In genomic region chr2:40315684-40316083, GRCh38 we compare ENCODE assay signal across 15 cellular contexts.
DNase-seq lines count a peak whose midpoint lies in the region; ATAC-seq, FAIRE-seq and TF ChIP-seq lines count a peak whose summit lies in the region.
"Had no signal": no experiment of that assay in that cellular context is flagged by ENCODE, and none has a peak within 500 bp of the region (broad histone marks: within the 10 kb centered on the region; RNA-seq: fewer than 3 reads in every experiment).

No MANE protein-coding gene starts in this region.

- peak; percentile 52 for FAIRE-seq in GM19239 (lab: Jason Lieb, UNC)

- no peak for ATAC-seq in GM18907 (IDR thresholded peaks at IDR 0.05; ENCODE audit: unreplicated experiment)
- no peak for ATAC-seq in GM21619 (IDR thresholded peaks at IDR 0.05; ENCODE audit: unreplicated experiment)
- ATAC-seq: T-cell had no signal

- DNase-seq in GM19239 (ENCODE audit: insufficient read length, low spot score), result no peak
- peak; percentile 33 for DNase-seq in NCI-H226
- DNase-seq in epithelial cell of prostate (ENCODE audit: low read depth, low spot score), result peak; percentile 8
- peak; percentile 61 for DNase-seq in retinal pigment epithelial cell (ENCODE audit: low read depth)
- DNase-seq in activated CD4-positive, CD25-positive, alpha-beta regulatory T cell treated with anti-CD3 and anti-CD28 coated beads, Interleukin-2, amount 50 U/mL, for 72 hours, result no peak
- DNase-seq: activated CD4-positive, alpha-beta T cell treated with anti-CD3 and anti-CD28 coated beads for 1 hour; activated T-cell treated with anti-CD3 and anti-CD28 coated beads, Interleukin-2, amount 50 U/mL, for 1 hour; anterior cingulate cortex; CD8-positive, alpha-beta memory T cell; effector memory CD4-positive, alpha-beta T cell; Karpas-422; OCI-M1; T-cell had no signal

- no peak overlapping the region for H3K4me3 ChIP-seq in retinal pigment epithelial cell (ENCODE audit: low read length)

- no peak overlapping the region for H3K27ac ChIP-seq in epithelial cell of prostate

- TF ChIP-seq CTCF in retinal pigment epithelial cell (conservative IDR thresholded peaks at IDR 0.05; ENCODE audit: low read depth, low read length), result no peak

Comparison
In these comparisons a context has a peak if more than half of its experiments do, and no peak if none do; other contexts are left out.
1. DNase-seq: peak in NCI-H226 (single experiment), epithelial cell of prostate (single experiment) and retinal pigment epithelial cell (single experiment); none in GM19239 (single experiment) and activated CD4-positive, CD25-positive, alpha-beta regulatory T cell treated with anti-CD3 and anti-CD28 coated beads, Interleukin-2, amount 50 U/mL, for 72 hours (single experiment).